18 cellular contexts compared by ENCODE assay signal in genomic region chr5:103346162-103346748, GRCh38.
"Had no signal": no experiment of that assay in that cellular context is flagged by ENCODE, and none has a peak within 500 bp of the region (broad histone marks: within the 10 kb centered on the region; RNA-seq: fewer than 3 reads in every experiment).

No MANE protein-coding gene starts in this region.

- H3K4me1 ChIP-seq: ascending aorta, foreskin keratinocyte, prostate gland, upper lobe of right lung had no signal

- H3K9me3 ChIP-seq: ascending aorta, prostate gland, upper lobe of right lung had no signal

- DNase-seq: activated CD4-positive, alpha-beta T cell treated with anti-CD3 and anti-CD28 coated beads for 36 hours; activated CD8-positive, alpha-beta memory T cell treated with anti-CD3 and anti-CD28 coated beads, Interleukin-2, amount 50 U/mL, for 48 hours; activated CD8-positive, alpha-beta T cell treated with anti-CD3 and anti-CD28 coated beads, Interleukin-2, amount 10 ng/mL, durations not matched to agents 7 days and 5 days; activated naive CD4-positive, alpha-beta T cell; activated naive CD8-positive, alpha-beta T cell treated with anti-CD3 and anti-CD28 coated beads, Interleukin-2, amount 50 U/mL, for 24 hours; foreskin keratinocyte; immature natural killer cell; left colon; mammary epithelial cell; natural killer cell; occipital lobe; stimulated activated CD4-positive, alpha-beta T cell treated with anti-CD3 and anti-CD28 coated beads, Interleukin-2, amount 100 ng/mL, for 24 hours; stimulated activated naive CD4-positive, alpha-beta T cell treated with Interleukin-2 at 50 U/mL for 16 hours; upper lobe of right lung had no signal

- H3K27ac ChIP-seq: ascending aorta, foreskin keratinocyte, prostate gland, upper lobe of right lung had no signal

- H3K4me3 ChIP-seq: ascending aorta, prostate gland, upper lobe of right lung had no signal

- H3K27me3 ChIP-seq: ascending aorta, upper lobe of right lung had no signal

- H3K36me3 ChIP-seq: ascending aorta, prostate gland, upper lobe of right lung had no signal

- ATAC-seq: activated CD4-positive, alpha-beta T cell treated with anti-CD3 and anti-CD28 coated beads for 36 hours; activated CD8-positive, alpha-beta T cell treated with anti-CD3 and anti-CD28 coated beads, Interleukin-2, amount 10 ng/mL, durations not matched to agents 7 days and 5 days; activated naive CD8-positive, alpha-beta T cell treated with anti-CD3 and anti-CD28 coated beads, Interleukin-2, amount 50 U/mL, for 24 hours; foreskin keratinocyte; left colon; natural killer cell; sciatic nerve; upper lobe of right lung had no signal

- FAIRE-seq: bronchial epithelial cell had no signal
